ENCODE assay signal across 8 cellular contexts in the genomic region with DNA sequence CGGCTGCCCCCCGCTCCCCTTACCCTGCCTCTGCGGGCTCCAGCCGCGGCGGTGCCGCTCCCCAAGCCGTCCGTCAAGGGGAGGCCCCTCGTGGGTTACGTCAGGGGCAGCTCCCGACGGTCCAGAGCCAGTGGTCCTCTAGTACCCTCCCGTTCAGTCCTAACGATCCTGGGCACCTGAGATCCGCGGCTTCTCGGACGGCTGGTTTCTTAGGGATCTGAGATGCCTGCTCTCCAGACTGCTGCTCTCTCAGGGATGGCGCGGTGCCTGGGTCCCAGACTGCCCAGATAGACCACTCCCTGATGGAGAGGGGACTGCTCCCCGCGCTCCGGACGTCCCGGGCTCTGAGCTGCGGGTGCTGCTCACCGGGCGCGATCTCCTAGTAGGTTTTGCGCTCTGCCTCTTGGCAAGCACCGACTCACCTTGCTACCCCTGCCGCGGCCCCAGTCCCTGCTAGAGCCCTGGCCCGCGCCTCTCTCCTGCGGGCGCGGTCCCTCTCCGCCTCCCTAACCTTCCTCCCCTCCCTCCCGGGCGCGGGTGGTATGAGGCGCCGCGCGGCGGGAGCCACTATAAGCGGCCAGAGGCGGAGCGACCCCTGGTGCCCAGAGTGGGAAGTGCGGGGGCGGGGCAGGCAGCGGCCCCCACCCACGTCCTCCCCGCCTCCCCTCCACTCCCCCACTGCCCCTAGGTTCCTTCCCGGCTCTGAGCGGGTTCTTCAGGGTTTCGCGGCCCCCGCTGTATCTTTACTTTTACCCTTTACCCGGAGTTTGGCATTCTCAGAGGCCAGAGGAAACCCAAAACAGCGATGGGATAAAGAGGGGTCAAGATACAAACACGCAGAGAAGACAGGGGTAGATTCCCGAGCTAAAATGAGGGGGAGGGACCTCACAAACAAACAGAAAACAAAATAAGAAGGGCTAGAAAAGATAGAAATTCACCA. TPM values are rescaled to one million over a fixed set of nuclear protein-coding genes. Genes with fewer than 3 reads are reported as not detected.
A peak's percentile ranks its signal among the peaks of the same experiment; 100 is the strongest.
DNase-seq lines count a peak whose midpoint lies in the region; ATAC-seq, FAIRE-seq and TF ChIP-seq lines count a peak whose summit lies in the region.

A gene (minus strand): TSS at position 544 of the 940 bp plus-strand sequence. CDS start 711 bp downstream, outside the sequence.

- no peak within 1 kb of the TSS for H3K27ac ChIP-seq in caudate nucleus (ENCODE audit: low read depth, low read length)
- no peak within 1 kb of the TSS for H3K27ac ChIP-seq in kidney (ENCODE audit: low read depth in 2 of 2, low read length in 2 of 2)

- peaks cover 0 to 5% of the 10 kb centered on the region in 2 donors for H3K4me1 ChIP-seq in kidney (ENCODE audit: control insufficient read depth in 1 of 2, insufficient read depth in 1 of 2, low read depth in 1 of 2, low read length in 2 of 2)

- H3K36me3 ChIP-seq in kidney (ENCODE audit: control insufficient read depth in 1 of 2, insufficient read depth in 2 of 2, low read length in 2 of 2): no peaks in the 10 kb centered on the region

- H3K4me3 ChIP-seq in kidney (ENCODE audit: low read length in 2 of 2): peak within 1 kb of the TSS in 1 of 2 donors; percentile 25

- H3K9me3 ChIP-seq in kidney (ENCODE audit: control insufficient read depth in 1 of 2, low read length in 2 of 2): no peaks in the 10 kb centered on the region

- no peak within 1 kb of the TSS for H3K9ac ChIP-seq in kidney (ENCODE audit: low read length in 2 of 2)

- CTCF ChIA-PET in HEK293T (lab: Yijun Ruan, JAX): interaction anchor here (0.5 to 1.9 kb wide), 7 partner anchors 10 to 210 kb away, joined by 3 to 8 read pairs (median 3); a partner anchor contains a TSS

- FAIRE-seq in kidney (lab: Jason Lieb, UNC): no peak

- POLR2A ChIA-PET in HEK293T (lab: Yijun Ruan, JAX): interaction anchor here (1.1 to 5.4 kb wide), 2 partner anchors 11 to 14 kb away, joined by 3 to 37 read pairs; a partner anchor contains a TSS

- TF ChIP-seq CTCF in kidney (IDR thresholded peaks at IDR 0.05; ENCODE audit: borderline replicate concordance, extremely low read depth, insufficient read depth): peak; percentile 67

- ATAC-seq in GM18870 (IDR thresholded peaks at IDR 0.05; ENCODE audit: unreplicated experiment): no peak

- intact Hi-C loops in kidney (cut with DNase I): no loop called here

- DNase-seq in DMS79 (lab: John Stamatoyannopoulos, UW) (peak; percentile 54), HEK293T (ENCODE audit: extremely low spot score) (peak; percentile 90), NCI-H2171 (lab: John Stamatoyannopoulos, UW) (peak; percentile 75), caudate nucleus (lab: John Stamatoyannopoulos, UW) (peak in 47 of 61 donors; percentile 8 to 74 (median 50)), kidney (peak; percentile 93)
- DNase-seq in activated CD4-positive, CD25-positive, alpha-beta regulatory T cell treated with anti-CD3 and anti-CD28 coated beads, Interleukin-2, amount 50 U/mL, for 16 hours (ENCODE audit: low read depth, low spot score): peak; percentile 71
- peak; percentile 92 for DNase-seq in stimulated activated CD4-positive, alpha-beta T cell treated with anti-CD3 and anti-CD28 coated beads, Interleukin-15, amount 100 ng/mL, for 24 hours

TF ChIP-seq in HEK293T, 16 proteins besides CTCF, POLR2A, EP300 and RAD21:
- TF ChIP-seq NFRKB (IDR thresholded peaks at IDR 0.05) (no peak), LEF1 (IDR thresholded peaks at IDR 0.05; ENCODE audit: borderline replicate concordance) (no peak), L3MBTL2 (conservative IDR thresholded peaks at IDR 0.05) (no peak), FOXK2 (IDR thresholded peaks at IDR 0.05) (no peak), SP1 (IDR thresholded peaks at IDR 0.05) (no peak), TARDBP (IDR thresholded peaks at IDR 0.05) (no peak), HDGF (IDR thresholded peaks at IDR 0.05; ENCODE audit: borderline replicate concordance) (no peak), ARNT (IDR thresholded peaks at IDR 0.05) (no peak), FOXA1 (IDR thresholded peaks at IDR 0.05) (no peak), FOXM1 (IDR thresholded peaks at IDR 0.05; ENCODE audit: borderline replicate concordance) (no peak)

RNA-seq across cellular contexts. Expression of the gene that starts here (rescaled TPM):
- 1.0 TPM for total RNA-seq in kidney
- not detected for polyA plus RNA-seq in kidney (ENCODE audit: insufficient read depth, low read depth, low replicate concordance)
